ENCODE assay signal across 8 cellular contexts in genomic region chr10:112202561-112203241, GRCh38. TPM values are rescaled to one million over a fixed set of nuclear protein-coding genes. Genes with fewer than 3 reads are reported as not detected.
DNase-seq lines count a peak whose midpoint lies in the region; ATAC-seq and TF ChIP-seq lines count a peak whose summit lies in the region.

No MANE protein-coding gene starts in this region.

- DNase-seq in COLO829 (ENCODE audit: low spot score) (peak; percentile 52), brain microvascular endothelial cell (peak; percentile 22), left colon (no peak), omental fat pad (ENCODE audit: low spot score) (no peak), DMS53 (lab: John Stamatoyannopoulos, UW) (no peak), UCSD-AML1 (lab: John Stamatoyannopoulos, UW; ENCODE audit: unreplicated experiment) (no peak)

- ATAC-seq in GM19463 (IDR thresholded peaks at IDR 0.05; ENCODE audit: unreplicated experiment) (peak; percentile 81), HG03103 (IDR thresholded peaks at IDR 0.05; ENCODE audit: low read depth, unreplicated experiment) (peak; percentile 79), left colon (no peak), omental fat pad (ENCODE audit: low FRiP score) (no peak)

- no peaks in the 10 kb centered on the region for H3K36me3 ChIP-seq in brain microvascular endothelial cell (replicated peaks)

- no peaks in the 10 kb centered on the region for H3K27me3 ChIP-seq in brain microvascular endothelial cell (replicated peaks)

- TF ChIP-seq CTCF in brain microvascular endothelial cell (IDR thresholded peaks at IDR 0.05; ENCODE audit: low read depth, low read length, missing control alignments) (no peak), omental fat pad (IDR thresholded peaks at IDR 0.05) (no peak)

- intact Hi-C loops in left colon (cut with DNase I, micrococcal nuclease) = no loop called here

- H3K4me3 ChIP-seq in brain microvascular endothelial cell (ENCODE audit: low read depth, low read length) = no peak overlapping the region

- in situ Hi-C loops in brain microvascular endothelial cell (cut with HindIII; ENCODE audit: low pct_ligation_motif_present, low sequenced_read_pairs) = no loop called here

- H3K27ac ChIP-seq in brain microvascular endothelial cell = no peak overlapping the region

RNA-seq across cellular contexts. Expression of gene GPAM, which starts 19.1 kb away (rescaled TPM):
- total RNA-seq in left colon (10 to 100 TPM in 1 of 2 donors, 1 to 10 TPM in 1; 8.6 to 10.9 TPM), omental fat pad (100 to 1,000 TPM; 140 to 448 (median 241) TPM)

Comparison
In these comparisons a context has a peak if more than half of its experiments do, and no peak if none do; other contexts are left out.
1. DNase-seq: peak in COLO829 (single experiment) and brain microvascular endothelial cell (single experiment); none in left colon (0 of 2), omental fat pad (single experiment), DMS53 (single experiment) and UCSD-AML1 (single experiment).
2. ATAC-seq: peak in GM19463 (single experiment) and HG03103 (single experiment); none in left colon (single experiment) and omental fat pad (single experiment).
3. RNA of gene GPAM, which starts 19.1 kb away (total RNA-seq): 140 to 448 TPM in omental fat pad; 8.6 to 10.9 TPM in left colon; every median in the first group is over 10 times any median in the second.